In genomic region chr16:66830422-66831404, GRCh38 we compare ENCODE assay signal across 1 cellular context.
TF ChIP-seq lines count a peak whose summit lies in the region.

NAE1 (minus strand) TSS chr16:66830976; CDS start chr16:66830899, 77 bp downstream.

TF ChIP-seq in HepG2, 621 proteins besides CTCF, POLR2A, EP300 and RAD21 (continued from another document and continues in another):
- TF ChIP-seq ARID4A (CRISPR knock-in tag; IDR thresholded peaks at IDR 0.05; ENCODE audit: borderline replicate concordance) (peak; percentile 95), ZBTB8A (CRISPR knock-in tag; IDR thresholded peaks at IDR 0.05; ENCODE audit: borderline replicate concordance, low read depth) (no peak), TGIF2 (CRISPR knock-in tag; IDR thresholded peaks at IDR 0.05) (no peak), ETV5 (CRISPR knock-in tag; IDR thresholded peaks at IDR 0.05; ENCODE audit: borderline replicate concordance) (peak; percentile 44), POLR2AphosphoS2 (IDR thresholded peaks at IDR 0.05; ENCODE audit: low read depth, low read length) (no peak), BCLAF1 (IDR thresholded peaks at IDR 0.05) (no peak), ZNF333 (CRISPR knock-in tag; IDR thresholded peaks at IDR 0.05; ENCODE audit: borderline replicate concordance) (peak; percentile 98; the same call in 1 of the 2 replicates), ZNF773 (CRISPR knock-in tag; IDR thresholded peaks at IDR 0.05; ENCODE audit: borderline replicate concordance) (peak; percentile 92; the same call in 1 of the 2 replicates), ZNF205 (CRISPR knock-in tag; IDR thresholded peaks at IDR 0.05) (peak; percentile 89), ZNF878 (CRISPR knock-in tag; IDR thresholded peaks at IDR 0.05) (no peak), ISL2 (CRISPR knock-in tag; IDR thresholded peaks at IDR 0.05) (peak; percentile 85), PAWR (CRISPR knock-in tag; IDR thresholded peaks at IDR 0.05; ENCODE audit: borderline replicate concordance) (no peak), ZBED4 (CRISPR knock-in tag; IDR thresholded peaks at IDR 0.05; ENCODE audit: borderline replicate concordance) (peak; percentile 84), HNRNPH1 (optimal IDR thresholded peaks at IDR 0.05; ENCODE audit: low read depth, low read length) (no peak), TAF15 (IDR thresholded peaks at IDR 0.05; ENCODE audit: low read depth, low read length, poor library complexity, severe bottlenecking) (peak; percentile 34), ZNF552 (CRISPR knock-in tag; IDR thresholded peaks at IDR 0.05; ENCODE audit: borderline replicate concordance) (peak; percentile 90), HDAC2 (CRISPR knock-in tag; IDR thresholded peaks at IDR 0.05) (no peak), U2AF1 (optimal IDR thresholded peaks at IDR 0.05; ENCODE audit: low read depth, low read length) (peak; percentile 97), ZNF549 (CRISPR knock-in tag; IDR thresholded peaks at IDR 0.05) (peak; percentile 87; the same call in 1 of the 2 replicates), KLF9 (CRISPR knock-in tag; IDR thresholded peaks at IDR 0.05; ENCODE audit: low read depth) (0 out of 2 replicates have a peak, but pooled peaks have one; percentile 47), HMGXB4 (CRISPR knock-in tag; IDR thresholded peaks at IDR 0.05; ENCODE audit: borderline replicate concordance in 1 of 2, low read depth in 1 of 2) (peak; percentile 99 to 100), CSRNP1 (CRISPR knock-in tag; IDR thresholded peaks at IDR 0.05) (peak; percentile 80; the same call in 1 of the 2 replicates), SP1 (IDR thresholded peaks at IDR 0.05) (no peak), SP1 (CRISPR knock-in tag; IDR thresholded peaks at IDR 0.05) (peak; percentile 52; the same call in 1 of the 2 replicates), FOXK1 (CRISPR knock-in tag; IDR thresholded peaks at IDR 0.05; ENCODE audit: borderline replicate concordance, low read depth) (no peak; the same call in 1 of the 2 replicates), ZNF451 (CRISPR knock-in tag; IDR thresholded peaks at IDR 0.05) (peak; percentile 87; the same call in 1 of the 2 replicates), ZNF678 (CRISPR knock-in tag; IDR thresholded peaks at IDR 0.05) (no peak; the same call in 1 of the 2 replicates), DMTF1 (CRISPR knock-in tag; IDR thresholded peaks at IDR 0.05) (no peak), SIX4 (CRISPR knock-in tag; IDR thresholded peaks at IDR 0.05) (no peak; the same call in 1 of the 2 replicates), ZNF317 (CRISPR knock-in tag; IDR thresholded peaks at IDR 0.05) (peak; percentile 13; the same call in 1 of the 2 replicates), MATR3 (CRISPR knock-in tag; IDR thresholded peaks at IDR 0.05) (no peak), GPN1 (CRISPR knock-in tag; IDR thresholded peaks at IDR 0.05; ENCODE audit: borderline replicate concordance) (peak; percentile 10; the same call in 1 of the 2 replicates), HOXD1 (CRISPR knock-in tag; IDR thresholded peaks at IDR 0.05) (peak; percentile 87; the same call in 1 of the 2 replicates), ZNF766 (CRISPR knock-in tag; IDR thresholded peaks at IDR 0.05; ENCODE audit: borderline replicate concordance) (peak; percentile 99), MYPOP (CRISPR knock-in tag; IDR thresholded peaks at IDR 0.05) (peak; percentile 98), MXD4 (CRISPR knock-in tag; IDR thresholded peaks at IDR 0.05) (peak; percentile 82; the same call in 1 of the 2 replicates), YY1 (IDR thresholded peaks at IDR 0.05; ENCODE audit: insufficient read depth, insufficient replicate concordance, low read depth, low read length) (peak; percentile 92), ZNF468 (CRISPR knock-in tag; IDR thresholded peaks at IDR 0.05) (no peak; the same call in 1 of the 2 replicates), ZNF512 (CRISPR knock-in tag; IDR thresholded peaks at IDR 0.05) (no peak)
